Comparison of ENCODE assay signal across 1 cellular context in the genomic region with DNA sequence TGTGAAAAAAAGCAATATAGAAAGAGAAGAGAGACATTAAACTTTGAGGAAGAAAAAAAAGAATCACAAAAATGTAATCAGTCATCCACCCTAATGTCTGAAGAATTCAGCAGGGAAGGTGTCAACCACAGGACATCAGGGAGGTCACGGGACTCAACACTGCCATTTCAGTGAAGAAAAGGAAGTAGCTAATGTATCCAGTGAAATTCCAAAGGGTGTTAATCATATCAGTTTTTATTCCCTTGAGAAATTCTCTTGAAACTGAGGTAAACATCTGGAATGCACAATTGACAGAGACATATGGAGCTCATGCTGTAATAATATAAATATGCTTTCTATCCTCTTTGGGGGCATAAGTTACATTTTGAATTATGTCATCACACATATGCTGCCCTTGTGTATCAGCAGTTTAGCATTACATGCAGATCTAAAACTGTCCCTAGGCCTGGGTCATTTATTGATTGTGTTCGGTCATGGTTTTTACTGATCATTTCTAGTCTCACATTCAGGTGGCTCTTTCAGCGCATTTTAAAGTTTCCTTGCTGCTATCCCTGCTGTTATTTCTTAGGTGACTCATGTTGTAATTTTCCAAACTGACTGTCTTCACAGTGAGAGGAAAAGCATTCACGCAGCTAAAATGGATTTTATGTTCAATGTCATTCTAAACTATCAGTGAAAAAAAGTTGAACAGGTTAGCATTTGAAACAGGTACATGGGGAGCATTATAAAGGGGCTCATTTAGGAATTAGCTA.
TF ChIP-seq lines count a peak whose summit lies in the region.

No MANE protein-coding gene starts in this region.

TF ChIP-seq in WTC11, 78 proteins besides CTCF, POLR2A, EP300 and RAD21 (continued from another document):
- TF ChIP-seq CREB1 (CRISPR knock-in tag; IDR thresholded peaks at IDR 0.05) (no peak), SMAD4 (CRISPR knock-in tag; IDR thresholded peaks at IDR 0.05) (no peak), NFE2L1 (CRISPR knock-in tag; IDR thresholded peaks at IDR 0.05) (no peak), PREB (CRISPR knock-in tag; IDR thresholded peaks at IDR 0.05; ENCODE audit: borderline replicate concordance) (no peak)
- TF ChIP-seq, protein P1, sequence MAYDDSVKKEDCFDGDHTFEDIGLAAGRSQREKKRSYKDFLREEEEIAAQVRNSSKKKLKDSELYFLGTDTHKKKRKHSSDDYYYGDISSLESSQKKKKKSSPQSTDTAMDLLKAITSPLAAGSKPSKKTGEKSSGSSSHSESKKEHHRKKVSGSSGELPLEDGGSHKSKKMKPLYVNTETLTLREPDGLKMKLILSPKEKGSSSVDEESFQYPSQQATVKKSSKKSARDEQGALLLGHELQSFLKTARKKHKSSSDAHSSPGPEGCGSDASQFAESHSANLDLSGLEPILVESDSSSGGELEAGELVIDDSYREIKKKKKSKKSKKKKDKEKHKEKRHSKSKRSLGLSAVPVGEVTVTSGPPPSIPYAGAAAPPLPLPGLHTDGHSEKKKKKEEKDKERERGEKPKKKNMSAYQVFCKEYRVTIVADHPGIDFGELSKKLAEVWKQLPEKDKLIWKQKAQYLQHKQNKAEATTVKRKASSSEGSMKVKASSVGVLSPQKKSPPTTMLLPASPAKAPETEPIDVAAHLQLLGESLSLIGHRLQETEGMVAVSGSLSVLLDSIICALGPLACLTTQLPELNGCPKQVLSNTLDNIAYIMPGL (CRISPR knock-in tag; IDR thresholded peaks at IDR 0.05) = no peak
